ENCODE assay signal across 9 cellular contexts in the genomic region with DNA sequence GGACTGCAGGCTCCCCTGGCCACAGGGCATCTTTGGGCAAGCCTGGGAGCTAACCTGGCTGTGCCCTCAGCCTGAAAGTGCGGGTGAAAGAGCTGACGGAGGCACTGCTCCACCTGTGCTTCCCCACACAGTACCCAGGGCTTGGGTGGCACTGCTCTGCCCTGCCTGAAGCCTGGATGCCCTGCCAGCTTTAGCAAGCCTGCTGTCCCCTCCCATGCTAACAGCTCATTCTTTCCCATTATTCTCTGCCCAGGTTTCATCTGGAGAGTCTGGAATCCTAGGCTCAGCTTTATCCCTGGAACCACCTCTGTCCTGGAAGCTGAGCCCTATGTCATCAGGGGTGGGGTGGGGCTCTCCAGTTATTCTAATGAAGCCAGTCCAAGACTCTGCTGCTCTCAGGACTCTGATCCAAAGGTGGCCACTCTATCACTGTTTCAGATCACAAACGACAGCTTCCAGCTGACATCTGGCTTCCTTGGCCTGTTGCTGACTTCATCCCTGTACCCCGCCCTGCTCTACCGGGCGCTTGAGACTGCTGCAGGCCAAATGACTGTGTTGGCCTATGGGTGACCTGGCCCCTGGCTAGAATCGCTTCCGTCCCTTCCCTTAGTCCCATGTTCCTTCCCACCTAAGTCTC. TPM values are rescaled to one million over a fixed set of nuclear protein-coding genes. Genes with fewer than 3 reads are reported as not detected.
DNase-seq lines count a peak whose midpoint lies in the region; ATAC-seq, FAIRE-seq and TF ChIP-seq lines count a peak whose summit lies in the region.
"Had no signal": no experiment of that assay in that cellular context is flagged by ENCODE, and none has a peak within 500 bp of the region (broad histone marks: within the 10 kb centered on the region; RNA-seq: fewer than 3 reads in every experiment).

No MANE protein-coding gene starts in this region.

- H3K36me3 ChIP-seq in GM23248 (ENCODE audit: low read depth) (no peaks in the 10 kb centered on the region), astrocyte (ENCODE audit: insufficient read depth, low read length) (peaks cover 6% of the 10 kb centered on the region), stomach (peaks cover 14 to 55% (median 35%) of the 10 kb centered on the region in 4 donors)

- H3K27ac ChIP-seq in GM23248 = peak overlapping the region; percentile 96
- H3K27ac ChIP-seq in astrocyte (ENCODE audit: low read depth, low read length) = peak overlapping the region; percentile 57
- peak overlapping the region; percentile 50 to 92 (median 82) for H3K27ac ChIP-seq in stomach

- WGBS in GM23248 (ENCODE audit: low coverage in 1 of 2, low lambda C conversion rate in 2 of 2, missing lambda C conversion rate in 2 of 2), 2 experiments = 15 to 21% methylated on average over 8 of the region's 8 CpGs
- 50 to 58% (median 51%) methylated on average over 7 to 8 of the region's 8 CpGs for WGBS in stomach, 5 donors

- TF ChIP-seq CTCF in astrocyte (IDR thresholded peaks at IDR 0.05; ENCODE audit: insufficient read depth, low read depth, low read length) (no peak), stomach (IDR thresholded peaks at IDR 0.05) (no peak)

- H3K9me3 Mint-ChIP-seq in astrocyte (ENCODE audit: unreplicated experiment) (peaks cover 4% of the 10 kb centered on the region), immature natural killer cell (no peaks in the 10 kb centered on the region)
- H3K9me3 Mint-ChIP-seq: naive B cell had no signal

- H3K27ac Mint-ChIP-seq in astrocyte (ENCODE audit: unreplicated experiment) (no peak overlapping the region), immature natural killer cell (peak overlapping the region; percentile 8 to 90 (median 76))

- 0 out of 2 replicates have a peak overlapping the region, but pooled peaks have one; percentile 1 for H3K4me3 ChIP-seq in GM23248
- H3K4me3 ChIP-seq in astrocyte (ENCODE audit: insufficient read depth, low read depth, low read length) = no peak overlapping the region
- H3K4me3 ChIP-seq in stomach = no peak overlapping the region

- ATAC-seq in HG03095 (IDR thresholded peaks at IDR 0.05; ENCODE audit: unreplicated experiment) (no peak), GM21367 (IDR thresholded peaks at IDR 0.05; ENCODE audit: unreplicated experiment) (no peak), GM19351 (IDR thresholded peaks at IDR 0.05; ENCODE audit: unreplicated experiment) (no peak)

- H2AFZ ChIP-seq in GM23248 (no peak overlapping the region), astrocyte (ENCODE audit: low read depth, low read length) (no peak overlapping the region)

- H3K9ac ChIP-seq in GM23248 = peak overlapping the region; percentile 81
- peak overlapping the region; percentile 46 for H3K9ac ChIP-seq in astrocyte (ENCODE audit: low read length)

- FAIRE-seq in astrocyte (lab: Jason Lieb, UNC) = no peak

- no peak for TF ChIP-seq EP300 in stomach (IDR thresholded peaks at IDR 0.05)

- peaks cover 48% of the 10 kb centered on the region for H3F3A ChIP-seq in GM23248 (ENCODE audit: insufficient read depth)

- no peak for TF ChIP-seq POLR2A in stomach (IDR thresholded peaks at IDR 0.05)

- H4K20me1 ChIP-seq in GM23248 (ENCODE audit: insufficient read depth) (no peaks in the 10 kb centered on the region), astrocyte (ENCODE audit: insufficient read depth, low read length) (no peaks in the 10 kb centered on the region)

- H3K27me3 Mint-ChIP-seq in astrocyte (ENCODE audit: low read depth, unreplicated experiment) = no peaks in the 10 kb centered on the region
- peaks cover 0 to 5% (median 4%) of the 10 kb centered on the region in 3 donors for H3K27me3 Mint-ChIP-seq in immature natural killer cell (ENCODE audit: low read depth in 3 of 3)
- H3K27me3 Mint-ChIP-seq: naive B cell had no signal

- H3K4me2 ChIP-seq in GM23248 (ENCODE audit: unreplicated experiment) (peak overlapping the region; percentile 46), astrocyte (ENCODE audit: low read length) (peak overlapping the region; percentile 46)

- H3K4me3 Mint-ChIP-seq in astrocyte (ENCODE audit: unreplicated experiment) (no peak overlapping the region), immature natural killer cell (peak overlapping the region in 1 of 5 donors; percentile 12)

- H3K9me3 ChIP-seq in GM23248 (ENCODE audit: low read depth) (no peaks in the 10 kb centered on the region), astrocyte (ENCODE audit: insufficient read depth, low read depth, low read length) (no peaks in the 10 kb centered on the region), stomach (no peaks in the 10 kb centered on the region)

- H3K36me3 Mint-ChIP-seq in astrocyte (ENCODE audit: low read depth, unreplicated experiment) (peaks cover 21% of the 10 kb centered on the region), immature natural killer cell (peaks cover 0 to 22% (median 7%) of the 10 kb centered on the region in 3 donors)

- H3K4me1 Mint-ChIP-seq in astrocyte (ENCODE audit: low read depth, unreplicated experiment) (peaks cover 64% of the 10 kb centered on the region), immature natural killer cell (peaks cover 56 to 74% of the 10 kb centered on the region in 2 donors)

- no peaks in the 10 kb centered on the region for H3K9me2 ChIP-seq in GM23248 (ENCODE audit: insufficient read depth)

- no peaks in the 10 kb centered on the region for H3K27me3 ChIP-seq in GM23248 (replicated peaks; ENCODE audit: insufficient read depth)
- no peaks in the 10 kb centered on the region for H3K27me3 ChIP-seq in astrocyte (ENCODE audit: insufficient read depth, low read length)
- no peaks in the 10 kb centered on the region for H3K27me3 ChIP-seq in stomach

- H3K4me1 ChIP-seq in GM23248 (ENCODE audit: insufficient read depth) (peaks cover 61% of the 10 kb centered on the region), astrocyte (ENCODE audit: insufficient read depth, low read length) (peaks cover 63% of the 10 kb centered on the region), stomach (peaks cover 52 to 66% (median 65%) of the 10 kb centered on the region in 4 donors)

- DNase-seq in GM23248 = peak; percentile 92
- peak; percentile 57 for DNase-seq in astrocyte (ENCODE audit: low read depth)
- DNase-seq in immature natural killer cell = no peak
- DNase-seq in stomach = no peak
- DNase-seq in activated CD8-positive, alpha-beta memory T cell treated with anti-CD3 and anti-CD28 coated beads, Interleukin-2, amount 50 U/mL, for 48 hours = no peak
- DNase-seq: naive B cell had no signal

- in situ Hi-C loops in GM23248 (cut with MboI) = loop anchor here (10.0 kb wide), 1 partner anchor 151 kb away; no protein-coding TSS in a partner anchor

- intact Hi-C loops in stomach (cut with DNase I; ENCODE audit: low total_unique reads) = no loop called here

- H3K79me2 ChIP-seq in GM23248 (ENCODE audit: insufficient read depth) (no peaks in the 10 kb centered on the region), astrocyte (ENCODE audit: insufficient read depth, low read length) (no peaks in the 10 kb centered on the region)

RNA-seq across cellular contexts. Expression of gene HIC1, which starts 29.3 kb away (rescaled TPM):
- 35.0 and 59.8 TPM in 2 replicates for total RNA-seq in GM23248 (2014; rRNA removed; shearing (Covaris generic))
- polyA plus RNA-seq in GM23248 (2016; fragmentation: Nextera tagmentation; extraction: Ambion mirVana) (1.6 TPM in 2 replicates), immature natural killer cell (1 to 10 TPM in 2 of 3 donors, under 1 TPM in 1; 0.90 to 5.9 (median 1.2) TPM), stomach (10 to 100 TPM in 1 of 3 donors, 1 to 10 TPM in 2; 1.5 to 11.2 (median 6.2) TPM)
- total RNA-seq in astrocyte (9.0 and 14.5 TPM in 2 replicates), stomach (100 to 1,000 TPM in 1 of 5 donors, 10 to 100 TPM in 1, 1 to 10 TPM in 3; 7.6 to 107 (median 9.4) TPM)

RNA-seq across cellular contexts. Expression of gene OVCA2, which starts 42.4 kb away (rescaled TPM):
- 67.3 and 92.0 TPM in 2 replicates for total RNA-seq in GM23248 (2014; rRNA removed; shearing (Covaris generic))
- polyA plus RNA-seq in GM23248 (2016; fragmentation: Nextera tagmentation; extraction: Ambion mirVana) = 63.5 and 66.1 TPM in 2 replicates
- 32.8 and 36.8 TPM in 2 replicates for total RNA-seq in astrocyte
- 100 to 1,000 TPM in 2 of 3 donors, 10 to 100 TPM in 1; 90.6 to 107 (median 104) TPM for polyA plus RNA-seq in immature natural killer cell
- 10 to 100 TPM in 3 of 5 donors, 1 to 10 TPM in 1, not detected in 1; 3.1 to 31.9 (median 17.3) TPM for total RNA-seq in stomach
- 10 to 100 TPM; 60.3 to 83.4 (median 66.7) TPM for polyA plus RNA-seq in stomach

RNA-seq across cellular contexts. Expression of gene DPH1, which starts 54.3 kb away (rescaled TPM):
- total RNA-seq in GM23248 (2014; rRNA removed; shearing (Covaris generic)) = 51.2 and 58.1 TPM in 2 replicates
- polyA plus RNA-seq in GM23248 (2016; fragmentation: Nextera tagmentation; extraction: Ambion mirVana) (41.1 and 41.2 TPM in 2 replicates), immature natural killer cell (10 to 100 TPM; 18.6 to 26.4 (median 21.4) TPM), stomach (10 to 100 TPM; 11.6 to 27.9 (median 17.7) TPM)
- total RNA-seq in astrocyte (25.8 and 26.7 TPM in 2 replicates), stomach (100 to 1,000 TPM in 2 of 5 donors, 10 to 100 TPM in 3; 26.1 to 188 (median 95.0) TPM)

RNA-seq across cellular contexts. Expression of gene RTN4RL1, which starts 59.1 kb away (rescaled TPM):
- 0.22 TPM in 1 of 2 replicates, not detected in the other for total RNA-seq in GM23248 (2014; rRNA removed; shearing (Covaris generic))
- not detected in 2 replicates for polyA plus RNA-seq in GM23248 (2016; fragmentation: Nextera tagmentation; extraction: Ambion mirVana)
- 0.65 and 0.77 TPM in 2 replicates for total RNA-seq in astrocyte
- polyA plus RNA-seq in immature natural killer cell = under 1 TPM in 1 of 3 donors, not detected in 2; 0.37 TPM
- under 1 TPM in 2 of 5 donors, not detected in 3; 0.58 to 0.92 TPM for total RNA-seq in stomach
- polyA plus RNA-seq in stomach = under 1 TPM in 2 of 3 donors, not detected in 1; 0.50 to 0.85 TPM

Comparison
In these comparisons a context has a peak if more than half of its experiments do, and no peak if none do; other contexts are left out.
1. DNase-seq: peak in GM23248 (single experiment) and astrocyte (single experiment); none in immature natural killer cell (0 of 3), stomach (single experiment) and activated CD8-positive, alpha-beta memory T cell treated with anti-CD3 and anti-CD28 coated beads, Interleukin-2, amount 50 U/mL, for 48 hours (single experiment).
2. Peak in every context shown above with its lines, with median percentiles within 50 percentile points of each other: H3K27ac ChIP-seq.